7 cellular contexts compared by ENCODE assay signal in genomic region chr16:89442588-89442987, GRCh38. TPM values are rescaled to one million over a fixed set of nuclear protein-coding genes. Genes with fewer than 3 reads are reported as not detected.
DNase-seq lines count a peak whose midpoint lies in the region; ATAC-seq and TF ChIP-seq lines count a peak whose summit lies in the region.

No MANE protein-coding gene starts in this region.

- peaks cover 93% of the 10 kb centered on the region for H3K4me1 Mint-ChIP-seq in brain

- no peak overlapping the region for H3K4me3 ChIP-seq in lower lobe of right lung

- no peaks in the 10 kb centered on the region for H3K9me3 ChIP-seq in KOPT-K1 (ENCODE audit: insufficient read depth, low read length, poor library complexity, severe bottlenecking)
- no peaks in the 10 kb centered on the region for H3K9me3 ChIP-seq in lower lobe of right lung

- H3K9me3 Mint-ChIP-seq in brain, result no peaks in the 10 kb centered on the region

- H3K27me3 ChIP-seq in lower lobe of right lung (ENCODE audit: low read depth), result no peaks in the 10 kb centered on the region

- no peaks in the 10 kb centered on the region for H3K27me3 Mint-ChIP-seq in brain

- peaks cover 17% of the 10 kb centered on the region for H3K36me3 ChIP-seq in KOPT-K1 (ENCODE audit: insufficient read depth, low read length)
- no peaks in the 10 kb centered on the region for H3K36me3 ChIP-seq in lower lobe of right lung

- peak overlapping the region; percentile 42 to 73 (median 65) for H3K4me3 Mint-ChIP-seq in brain

- H3K27ac Mint-ChIP-seq in brain, result peak overlapping the region; percentile 52 to 96 (median 86)

- DNase-seq in lower lobe of right lung (no peak), HUDEP-2 (lab: John Stamatoyannopoulos, UW; ENCODE audit: unreplicated experiment in 76 of 76) (no peak)

- H3K36me3 Mint-ChIP-seq in brain, result peaks cover 16% of the 10 kb centered on the region

- peak; percentile 18 to 36 for ATAC-seq in lower lobe of right lung
- no peak for ATAC-seq in HG03095 (IDR thresholded peaks at IDR 0.05; ENCODE audit: unreplicated experiment)
- ATAC-seq in HG03520 (IDR thresholded peaks at IDR 0.05; ENCODE audit: unreplicated experiment), result no peak

- intact Hi-C loops in lower lobe of right lung (cut with DNase I), result no loop called here

- H3K4me1 ChIP-seq in lower lobe of right lung, result peaks cover 86% of the 10 kb centered on the region

- TF ChIP-seq CTCF in brain (conservative IDR thresholded peaks at IDR 0.05) (no peak), lower lobe of right lung (IDR thresholded peaks at IDR 0.05) (no peak)

- H3K27ac ChIP-seq in KOPT-K1 (ENCODE audit: low read depth, low read length, poor library complexity, severe bottlenecking), result peak overlapping the region; percentile 24
- peak overlapping the region; percentile 40 for H3K27ac ChIP-seq in lower lobe of right lung
- peak overlapping the region; percentile 31 for H3K27ac ChIP-seq in temporal lobe (ENCODE audit: low read depth, low read length)

RNA-seq across cellular contexts. Expression of gene ANKRD11, which starts 47.8 kb away (rescaled TPM):
- 53.2 TPM for polyA plus RNA-seq in brain (ENCODE audit: insufficient read depth, low read depth, low replicate concordance)
- 127 TPM for total RNA-seq in lower lobe of right lung
- total RNA-seq in temporal lobe, result 33.9 TPM

Comparison
In these comparisons a context has a peak if more than half of its experiments do, and no peak if none do; other contexts are left out.
1. ATAC-seq: peak in lower lobe of right lung (2 of 2); none in HG03095 (single experiment) and HG03520 (single experiment).
2. Peak in every context shown above with its lines, with median percentiles within 50 percentile points of each other: H3K27ac ChIP-seq.